Comparison of ENCODE assay signal across 1 cellular context in the genomic region with DNA sequence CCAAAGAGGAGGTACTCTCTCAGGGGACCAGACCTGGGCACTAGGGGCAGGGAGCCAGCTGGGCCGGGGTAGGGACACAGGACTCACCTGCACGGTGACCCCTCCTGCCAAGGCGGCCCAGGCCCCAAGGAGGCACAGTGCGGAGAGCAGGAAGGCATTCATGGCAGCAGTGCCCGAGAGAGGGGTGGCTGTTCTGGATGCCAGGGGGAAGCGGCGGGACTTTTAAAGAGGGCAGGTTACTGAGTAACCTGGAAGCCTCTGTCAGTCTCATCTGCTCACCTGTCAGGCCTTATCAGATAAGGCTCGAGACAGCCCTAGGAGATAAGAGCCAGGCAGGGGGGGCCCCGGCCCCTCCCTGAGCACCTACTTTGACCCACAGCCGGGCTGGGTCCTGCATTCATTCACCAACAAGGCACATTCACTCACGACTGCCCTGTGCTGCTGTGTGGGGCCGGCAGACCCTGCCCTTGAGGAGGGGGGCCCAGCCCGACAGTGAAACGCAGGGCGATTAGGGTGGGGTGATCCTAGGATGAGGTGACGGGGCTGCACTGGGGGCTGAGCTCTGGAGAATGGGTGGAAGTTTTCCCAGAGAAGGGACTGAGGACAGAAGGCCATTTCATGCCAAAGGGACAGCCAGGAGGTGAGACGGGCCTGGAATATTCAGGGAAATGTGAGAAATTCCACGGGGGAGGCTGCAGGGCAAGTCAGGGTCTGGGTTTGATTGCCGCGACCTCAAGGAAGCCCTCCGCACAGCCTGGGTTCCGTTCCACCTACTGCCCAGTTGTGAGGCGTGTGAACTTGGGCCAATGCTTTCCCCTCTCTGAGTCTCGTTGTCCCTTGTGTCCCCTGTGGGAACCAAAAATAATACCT.
TF ChIP-seq lines count a peak whose summit lies in the region.

TSS of gene GUCA2A (minus strand) at position 195 of the 870 bp plus-strand sequence. CDS start at position 162, 33 bp downstream.

TF ChIP-seq in IMR-90, 13 proteins besides CTCF, POLR2A, EP300 and RAD21:
- TF ChIP-seq, protein P1, sequence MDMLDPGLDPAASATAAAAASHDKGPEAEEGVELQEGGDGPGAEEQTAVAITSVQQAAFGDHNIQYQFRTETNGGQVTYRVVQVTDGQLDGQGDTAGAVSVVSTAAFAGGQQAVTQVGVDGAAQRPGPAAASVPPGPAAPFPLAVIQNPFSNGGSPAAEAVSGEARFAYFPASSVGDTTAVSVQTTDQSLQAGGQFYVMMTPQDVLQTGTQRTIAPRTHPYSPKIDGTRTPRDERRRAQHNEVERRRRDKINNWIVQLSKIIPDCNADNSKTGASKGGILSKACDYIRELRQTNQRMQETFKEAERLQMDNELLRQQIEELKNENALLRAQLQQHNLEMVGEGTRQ (IDR thresholded peaks at IDR 0.05; ENCODE audit: low read depth, low read length): no peak
- TF ChIP-seq CHD1 (IDR thresholded peaks at IDR 0.05; ENCODE audit: low read depth, low read length): no peak
- TF ChIP-seq BHLHE40 (IDR thresholded peaks at IDR 0.05; ENCODE audit: low read depth, low read length): no peak
- no peak for TF ChIP-seq MAZ (IDR thresholded peaks at IDR 0.05; ENCODE audit: borderline replicate concordance, low read depth, low read length)
- no peak for TF ChIP-seq ELK1 (IDR thresholded peaks at IDR 0.05; ENCODE audit: borderline replicate concordance, low read depth, low read length)
- TF ChIP-seq SMC3 (IDR thresholded peaks at IDR 0.05; ENCODE audit: low read depth, low read length): no peak
- TF ChIP-seq MAFK (IDR thresholded peaks at IDR 0.05; ENCODE audit: low read depth, low read length): no peak
- no peak for TF ChIP-seq CEBPB (IDR thresholded peaks at IDR 0.05; ENCODE audit: low read depth, low read length)
